8 cellular contexts compared by ENCODE assay signal in genomic region chr10:84329094-84329611, GRCh38. TPM values are rescaled to one million over a fixed set of nuclear protein-coding genes. Genes with fewer than 3 reads are reported as not detected.
DNase-seq lines count a peak whose midpoint lies in the region; ATAC-seq and TF ChIP-seq lines count a peak whose summit lies in the region.

No MANE protein-coding gene starts in this region.

- peaks cover 39% of the 10 kb centered on the region for H4K20me1 ChIP-seq in BLaER1

- peak overlapping the region; percentile 82 for H3K27ac ChIP-seq in BLaER1
- H3K27ac ChIP-seq in HL-60 (replicated peaks) = no peak overlapping the region
- peak overlapping the region; percentile 98 to 100 for H3K27ac ChIP-seq in lung (ENCODE audit: low read depth in 1 of 2, low read length in 1 of 2)

- WGBS in lung, 2 donors = 2 to 7% methylated on average over 12 of the region's 12 CpGs

- ATAC-seq in GM19023 (IDR thresholded peaks at IDR 0.05; ENCODE audit: unreplicated experiment) (peak; percentile 8), lung (ENCODE audit: insufficient read depth, low FRiP score) (no peak), sciatic nerve (no peak)

- TF ChIP-seq CTCF in HL-60 (IDR thresholded peaks at IDR 0.05; ENCODE audit: insufficient read depth, low read length) (no peak), lung (IDR thresholded peaks at IDR 0.05; ENCODE audit: control extremely low read depth, extremely low read depth) (no peak)

- in situ Hi-C loops in T47D (cut with HindIII; ENCODE audit: low pct_unique_long_range_greater_than_20kb, low sequenced_read_pairs) = no loop called here

- intact Hi-C loops in sciatic nerve (cut with DNase I) = no loop called here

- H3K36me3 ChIP-seq in BLaER1 (no peaks in the 10 kb centered on the region), lung (ENCODE audit: control insufficient read depth in 2 of 2, insufficient read depth in 2 of 2, low read length in 2 of 2) (no peaks in the 10 kb centered on the region)

- H3K27me3 ChIP-seq in BLaER1 (no peaks in the 10 kb centered on the region), HL-60 (ENCODE audit: insufficient read depth, poor library complexity, severe bottlenecking) (no peaks in the 10 kb centered on the region), lung (ENCODE audit: control insufficient read depth, insufficient read depth) (no peaks in the 10 kb centered on the region)

- H3K4me2 ChIP-seq in BLaER1 = peak overlapping the region; percentile 66

- H3K4me1 ChIP-seq in BLaER1 (peaks cover 40% of the 10 kb centered on the region), lung (ENCODE audit: control insufficient read depth in 2 of 2, insufficient read depth in 2 of 2, low read length in 2 of 2) (peaks cover 7 to 11% of the 10 kb centered on the region in 2 donors)

- H3K9ac ChIP-seq in BLaER1 = peak overlapping the region; percentile 84

- H3K4me3 ChIP-seq in BLaER1 (peak overlapping the region; percentile 90), HL-60 (replicated peaks; ENCODE audit: insufficient read depth, low read length) (peak overlapping the region; percentile 69), lung (peak overlapping the region; percentile 91)

- no peaks in the 10 kb centered on the region for H3K9me3 ChIP-seq in BLaER1
- no peaks in the 10 kb centered on the region for H3K9me3 ChIP-seq in lung (ENCODE audit: control insufficient read depth in 2 of 2, insufficient read depth in 1 of 2, low read length in 1 of 2)

- DNase-seq in HL-60 (ENCODE audit: low read depth in 1 of 2, low spot score in 1 of 2) = no peak
- DNase-seq in T-helper 22 cell (ENCODE audit: low read depth) = peak; percentile 59
- peak; percentile 18 to 46 for DNase-seq in T47D (ENCODE audit: low read depth in 1 of 2, low spot score in 1 of 2)
- DNase-seq in lung (ENCODE audit: low spot score) = no peak
- DNase-seq in stimulated activated CD8-positive, alpha-beta memory T cell treated with anti-CD3 and anti-CD28 coated beads, Interleukin-4, amount 100 ng/mL, for 24 hours (ENCODE audit: low read depth) = peak; percentile 41
- no peak for DNase-seq in sciatic nerve (ENCODE audit: low spot score)

RNA-seq across cellular contexts. Expression of gene CCSER2, which starts 0.8 kb away (rescaled TPM):
- total RNA-seq in lung = 10 to 100 TPM; 50.8 to 83.5 TPM
- 10 to 100 TPM in 1 of 2 donors, 1 to 10 TPM in 1; 9.4 to 14.2 TPM for polyA plus RNA-seq in lung
- total RNA-seq in sciatic nerve = 136 TPM

Comparison
In these comparisons a context has a peak if more than half of its experiments do, and no peak if none do; other contexts are left out.
1. DNase-seq: peak in T-helper 22 cell (single experiment), T47D (2 of 2) and stimulated activated CD8-positive, alpha-beta memory T cell treated with anti-CD3 and anti-CD28 coated beads, Interleukin-4, amount 100 ng/mL, for 24 hours (single experiment); none in HL-60 (0 of 2), lung (single experiment) and sciatic nerve (single experiment).
2. Peak in every context shown above with its lines, with median percentiles within 50 percentile points of each other: H3K4me3 ChIP-seq.